ENCODE assay signal across 8 cellular contexts in genomic region chr17:80544655-80545498, GRCh38. TPM values are rescaled to one million over a fixed set of nuclear protein-coding genes. Genes with fewer than 3 reads are reported as not detected.
A peak's percentile ranks its signal among the peaks of the same experiment; 100 is the strongest.
DNase-seq lines count a peak whose midpoint lies in the region; ATAC-seq, FAIRE-seq and TF ChIP-seq lines count a peak whose summit lies in the region.

TSS of gene RPTOR (plus strand) at chr17:80544838. CDS start at chr17:80545630, 792 bp downstream.

- H3K27me3 ChIP-seq in esophagus muscularis mucosa (peaks cover 0 to 33% (median 0%) of the 10 kb centered on the region in 4 donors), muscle layer of colon (ENCODE audit: control insufficient read depth in 1 of 2, insufficient read depth in 2 of 2, low read length in 2 of 2) (no peaks in the 10 kb centered on the region)

- peak in 1 of 3 experiments; percentile 24 for TF ChIP-seq CTCF in esophagus muscularis mucosa (IDR thresholded peaks at IDR 0.05)

- H3K36me3 ChIP-seq in esophagus muscularis mucosa (no peaks in the 10 kb centered on the region), muscle layer of colon (ENCODE audit: insufficient read depth, low read length) (no peaks in the 10 kb centered on the region)

- H3K4me3 ChIP-seq in esophagus muscularis mucosa (peak within 1 kb of the TSS; percentile 68 to 99 (median 92)), muscle layer of colon (ENCODE audit: low read depth in 1 of 2, low read length in 2 of 2) (peak within 1 kb of the TSS; percentile 96 to 100)

- H3K9ac ChIP-seq in muscle layer of colon (ENCODE audit: low read length), result peak within 1 kb of the TSS; percentile 88

- intact Hi-C loops in esophagus muscularis mucosa (cut with DNase I), result loop anchor here (10.0 kb wide), 1 partner anchor 70 kb away; the partner anchor contains the start of gene NPTX1

- no peak for TF ChIP-seq EP300 in esophagus muscularis mucosa (IDR thresholded peaks at IDR 0.05)

- under 1% methylated on average over 38 of the region's 49 CpGs for WGBS in esophagus muscularis mucosa

- peak; percentile 17 for FAIRE-seq in RCC 7860 (lab: Jason Lieb, UNC)

- no peak for TF ChIP-seq POLR2A in esophagus muscularis mucosa (IDR thresholded peaks at IDR 0.05; ENCODE audit: low read depth)

- H3K9me3 ChIP-seq in esophagus muscularis mucosa, result no peaks in the 10 kb centered on the region
- H3K9me3 ChIP-seq in muscle layer of colon (ENCODE audit: low read length), result no peaks in the 10 kb centered on the region

- DNase-seq in AML-193 (lab: John Stamatoyannopoulos, UW) (peak; percentile 88 to 89), KG1 (lab: John Stamatoyannopoulos, UW) (peak; percentile 85), RCC 7860 (ENCODE audit: low spot score) (peak; percentile 72), esophagus muscularis mucosa (ENCODE audit: extremely low spot score) (peak; percentile 97)
- DNase-seq in activated T-cell treated with anti-CD3 and anti-CD28 coated beads, Interleukin-2, amount 50 U/mL, for 48 hours, result peak; percentile 94 to 95
- peak; percentile 94 for DNase-seq in stimulated activated CD8-positive, alpha-beta memory T cell treated with anti-CD3 and anti-CD28 coated beads, Interleukin-4, amount 100 ng/mL, for 48 hours

- ATAC-seq in GM19351 (IDR thresholded peaks at IDR 0.05; ENCODE audit: unreplicated experiment), result peak; percentile 67

- peaks cover 19 to 43% (median 34%) of the 10 kb centered on the region in 4 donors for H3K4me1 ChIP-seq in esophagus muscularis mucosa
- H3K4me1 ChIP-seq in muscle layer of colon (ENCODE audit: insufficient read depth, low read length), result peaks cover 17% of the 10 kb centered on the region

- peak within 1 kb of the TSS; percentile 74 to 88 (median 80) for H3K27ac ChIP-seq in esophagus muscularis mucosa (replicated peaks in 1 of 4)
- peak within 1 kb of the TSS; percentile 89 for H3K27ac ChIP-seq in muscle layer of colon (ENCODE audit: low read depth, low read length)

RNA-seq across cellular contexts. Expression of gene RPTOR, which starts in this region (rescaled TPM):
- 10 to 100 TPM; 34.1 to 65.8 (median 43.6) TPM for total RNA-seq in esophagus muscularis mucosa

Comparison
In these comparisons a context has a peak if more than half of its experiments do, and no peak if none do; other contexts are left out.
1. Peak in every context shown above with its lines: DNase-seq, ATAC-seq, H3K4me3 ChIP-seq and H3K27ac ChIP-seq.